Comparison of ENCODE assay signal across 8 cellular contexts in the genomic region with DNA sequence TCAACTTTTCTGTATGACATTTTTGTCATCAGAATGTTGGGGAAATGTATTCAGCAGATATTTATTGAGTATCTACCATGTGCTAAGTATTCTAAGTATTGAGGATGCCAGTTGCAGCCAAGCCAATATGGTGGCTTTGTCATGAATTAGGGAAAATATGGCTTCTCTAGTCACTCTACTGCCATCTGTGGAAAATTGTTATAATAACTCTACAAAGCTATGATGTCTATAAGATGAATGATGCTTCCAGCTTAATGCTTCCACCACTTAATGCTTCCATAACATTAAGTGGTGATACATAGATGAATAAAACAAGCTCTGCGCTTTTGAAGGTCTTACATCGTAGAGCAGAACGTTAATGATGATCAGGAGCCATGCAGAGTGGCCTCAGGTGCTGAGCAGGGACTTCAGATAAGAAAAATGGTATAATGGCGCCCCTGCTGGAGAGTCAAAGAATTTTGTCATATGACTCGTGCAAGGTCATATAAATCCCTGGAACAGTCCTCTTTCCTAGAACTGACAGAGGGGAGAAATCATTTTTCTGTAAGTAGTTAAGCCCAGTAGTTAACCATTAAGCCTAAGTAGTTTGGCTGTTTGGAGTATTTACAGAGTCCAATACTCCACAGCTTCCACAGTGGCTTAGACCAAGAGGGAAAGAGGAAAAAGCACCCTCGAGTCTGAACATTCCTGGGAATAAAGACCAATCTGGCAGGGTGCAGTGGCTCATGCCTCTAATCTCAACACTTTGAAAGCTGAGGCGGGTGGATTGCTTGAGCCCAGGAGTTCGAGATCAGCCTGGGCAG. TPM values are rescaled to one million over a fixed set of nuclear protein-coding genes. Genes with fewer than 3 reads are reported as not detected.
DNase-seq lines count a peak whose midpoint lies in the region; ATAC-seq and TF ChIP-seq lines count a peak whose summit lies in the region.

No MANE protein-coding gene starts in this region.

- H3K9me3 Mint-ChIP-seq in activated CD4-positive, alpha-beta T cell treated with anti-CD3 and anti-CD28 coated beads, Interleukin-2, amount 10 ng/mL, durations not matched to agents 24 days and 14 days = peaks cover 4% of the 10 kb centered on the region

- H3K9me3 ChIP-seq in neutrophil = no peaks in the 10 kb centered on the region

- no peaks in the 10 kb centered on the region for H3K36me3 ChIP-seq in neutrophil

- intact Hi-C loops in activated CD4-positive, alpha-beta T cell treated with anti-CD3 and anti-CD28 coated beads, Interleukin-2, amount 10 ng/mL, durations not matched to agents 24 days and 14 days (cut with micrococcal nuclease) = loop anchor here (1.0 kb wide), 2 partner anchors 211 to 232 kb away; no protein-coding TSS in a partner anchor

- peak; percentile 51 for TF ChIP-seq CTCF in AG09309 (IDR thresholded peaks at IDR 0.05; ENCODE audit: control insufficient read depth, insufficient read depth, low read depth, low read length, missing control alignments)
- TF ChIP-seq CTCF in GM20000 (IDR thresholded peaks at IDR 0.05; ENCODE audit: extremely low read depth, missing control alignments) = peak; percentile 41
- TF ChIP-seq CTCF in neutrophil (IDR thresholded peaks at IDR 0.05) = peak; percentile 76

- H3K27me3 ChIP-seq in neutrophil = no peaks in the 10 kb centered on the region

- H3K4me3 Mint-ChIP-seq in activated CD4-positive, alpha-beta T cell treated with anti-CD3 and anti-CD28 coated beads, Interleukin-2, amount 10 ng/mL, durations not matched to agents 24 days and 14 days = no peak overlapping the region

- peak overlapping the region; percentile 86 for H3K27ac ChIP-seq in neutrophil

- peaks cover 8% of the 10 kb centered on the region for H3K27me3 Mint-ChIP-seq in activated CD4-positive, alpha-beta T cell treated with anti-CD3 and anti-CD28 coated beads, Interleukin-2, amount 10 ng/mL, durations not matched to agents 24 days and 14 days

- ATAC-seq in HG02678 (IDR thresholded peaks at IDR 0.05; ENCODE audit: unreplicated experiment) (no peak), GM19324 (IDR thresholded peaks at IDR 0.05; ENCODE audit: low FRiP score, unreplicated experiment) (no peak)

- H3K36me3 Mint-ChIP-seq in activated CD4-positive, alpha-beta T cell treated with anti-CD3 and anti-CD28 coated beads, Interleukin-2, amount 10 ng/mL, durations not matched to agents 24 days and 14 days (ENCODE audit: low read depth) = no peaks in the 10 kb centered on the region

- peaks cover 24 to 30% of the 10 kb centered on the region in 2 experiments for H3K4me1 ChIP-seq in neutrophil (ENCODE audit: control insufficient read depth in 1 of 2, insufficient read depth in 1 of 2, low read depth in 1 of 2, low read length in 1 of 2)

- DNase-seq in AG09309 (ENCODE audit: low read depth) = no peak
- DNase-seq in GM20000 (ENCODE audit: low spot score) = peak; percentile 49
- DNase-seq in NCI-H460 (ENCODE audit: extremely low read depth, low read depth) = peak; percentile 64
- peak; percentile 88 for DNase-seq in activated CD4-positive, alpha-beta T cell treated with anti-CD3 and anti-CD28 coated beads, Interleukin-2, amount 10 ng/mL, durations not matched to agents 24 days and 14 days
- DNase-seq in effector CD8-positive, alpha-beta T cell (lab: John Stamatoyannopoulos, UW) = peak; percentile 26

- H3K4me1 Mint-ChIP-seq in activated CD4-positive, alpha-beta T cell treated with anti-CD3 and anti-CD28 coated beads, Interleukin-2, amount 10 ng/mL, durations not matched to agents 24 days and 14 days = peaks cover 33% of the 10 kb centered on the region

- H3K27ac Mint-ChIP-seq in activated CD4-positive, alpha-beta T cell treated with anti-CD3 and anti-CD28 coated beads, Interleukin-2, amount 10 ng/mL, durations not matched to agents 24 days and 14 days = no peak overlapping the region

- H3K4me3 ChIP-seq in AG09309 (ENCODE audit: control insufficient read depth, low read depth, low read length) (no peak overlapping the region), neutrophil (ENCODE audit: low read depth in 1 of 2, low read length in 1 of 2) (no peak overlapping the region)

RNA-seq across cellular contexts. Expression of a gene that starts 2.7 kb away (rescaled TPM):
- not detected in 2 replicates for total RNA-seq in NCI-H460 (2014; rRNA removed; shearing (Covaris generic))
- not detected in 2 replicates for polyA plus RNA-seq in NCI-H460 (2014; cell fraction: nucleus; rRNA removed)
- not detected in 2 replicates for total RNA-seq in activated CD4-positive, alpha-beta T cell treated with anti-CD3 and anti-CD28 coated beads, Interleukin-2, amount 10 ng/mL, durations not matched to agents 24 days and 14 days

RNA-seq across cellular contexts. Expression of a gene that starts 42.2 kb away (rescaled TPM):
- total RNA-seq in NCI-H460 (2014; rRNA removed; shearing (Covaris generic)) = 97.9 and 101 TPM in 2 replicates
- 22.8 and 35.9 TPM in 2 replicates for polyA plus RNA-seq in NCI-H460 (2014; cell fraction: nucleus; rRNA removed)
- 26.6 and 33.4 TPM in 2 replicates for total RNA-seq in activated CD4-positive, alpha-beta T cell treated with anti-CD3 and anti-CD28 coated beads, Interleukin-2, amount 10 ng/mL, durations not matched to agents 24 days and 14 days

RNA-seq across cellular contexts. Expression of a gene that starts 44.8 kb away (rescaled TPM):
- total RNA-seq in NCI-H460 (2014; rRNA removed; shearing (Covaris generic)) = 22.3 and 27.7 TPM in 2 replicates
- polyA plus RNA-seq in NCI-H460 (2014; cell fraction: nucleus; rRNA removed) = 39.1 and 39.9 TPM in 2 replicates
- 68.2 and 72.8 TPM in 2 replicates for total RNA-seq in activated CD4-positive, alpha-beta T cell treated with anti-CD3 and anti-CD28 coated beads, Interleukin-2, amount 10 ng/mL, durations not matched to agents 24 days and 14 days
